ENCODE assay signal across 1 cellular context in the genomic region with DNA sequence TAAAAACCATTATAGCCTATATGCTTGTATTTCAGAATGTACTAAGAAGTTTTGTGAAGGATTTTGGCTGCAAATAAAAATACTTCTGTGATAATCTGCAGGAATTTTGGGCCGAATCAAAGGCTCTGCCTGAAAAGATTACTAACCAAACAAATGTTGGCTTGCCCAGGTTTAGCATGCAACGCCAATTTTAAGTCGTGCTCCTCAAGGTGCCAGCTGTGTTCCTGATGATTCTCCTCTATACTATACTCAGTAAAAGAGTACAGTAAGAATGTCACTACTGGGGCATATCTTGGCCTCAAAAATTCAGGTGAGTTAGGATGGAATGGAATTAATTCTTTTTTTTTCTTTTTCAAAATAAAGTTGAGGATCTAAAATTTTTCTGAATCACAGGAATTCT.
TF ChIP-seq lines count a peak whose summit lies in the region.

No MANE protein-coding gene starts in this region.

TF ChIP-seq in IMR-90, 13 proteins besides CTCF, POLR2A, EP300 and RAD21:
- TF ChIP-seq, protein P1, sequence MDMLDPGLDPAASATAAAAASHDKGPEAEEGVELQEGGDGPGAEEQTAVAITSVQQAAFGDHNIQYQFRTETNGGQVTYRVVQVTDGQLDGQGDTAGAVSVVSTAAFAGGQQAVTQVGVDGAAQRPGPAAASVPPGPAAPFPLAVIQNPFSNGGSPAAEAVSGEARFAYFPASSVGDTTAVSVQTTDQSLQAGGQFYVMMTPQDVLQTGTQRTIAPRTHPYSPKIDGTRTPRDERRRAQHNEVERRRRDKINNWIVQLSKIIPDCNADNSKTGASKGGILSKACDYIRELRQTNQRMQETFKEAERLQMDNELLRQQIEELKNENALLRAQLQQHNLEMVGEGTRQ (IDR thresholded peaks at IDR 0.05; ENCODE audit: low read depth, low read length), result no peak
- no peak for TF ChIP-seq RCOR1 (IDR thresholded peaks at IDR 0.05; ENCODE audit: insufficient replicate concordance, low read length)
- TF ChIP-seq, protein P2, sequence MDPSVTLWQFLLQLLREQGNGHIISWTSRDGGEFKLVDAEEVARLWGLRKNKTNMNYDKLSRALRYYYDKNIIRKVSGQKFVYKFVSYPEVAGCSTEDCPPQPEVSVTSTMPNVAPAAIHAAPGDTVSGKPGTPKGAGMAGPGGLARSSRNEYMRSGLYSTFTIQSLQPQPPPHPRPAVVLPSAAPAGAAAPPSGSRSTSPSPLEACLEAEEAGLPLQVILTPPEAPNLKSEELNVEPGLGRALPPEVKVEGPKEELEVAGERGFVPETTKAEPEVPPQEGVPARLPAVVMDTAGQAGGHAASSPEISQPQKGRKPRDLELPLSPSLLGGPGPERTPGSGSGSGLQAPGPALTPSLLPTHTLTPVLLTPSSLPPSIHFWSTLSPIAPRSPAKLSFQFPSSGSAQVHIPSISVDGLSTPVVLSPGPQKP (IDR thresholded peaks at IDR 0.05; ENCODE audit: borderline replicate concordance, low read depth, low read length), result no peak
- TF ChIP-seq CEBPB (IDR thresholded peaks at IDR 0.05; ENCODE audit: low read depth, low read length), result no peak
- no peak for TF ChIP-seq NFE2L2 (IDR thresholded peaks at IDR 0.05; ENCODE audit: low read depth, low read length)
- TF ChIP-seq MAZ (IDR thresholded peaks at IDR 0.05; ENCODE audit: borderline replicate concordance, low read depth, low read length), result no peak
- TF ChIP-seq SMC3 (IDR thresholded peaks at IDR 0.05; ENCODE audit: low read depth, low read length), result no peak
- no peak for TF ChIP-seq BHLHE40 (IDR thresholded peaks at IDR 0.05; ENCODE audit: low read depth, low read length)
- TF ChIP-seq MXI1 (IDR thresholded peaks at IDR 0.05; ENCODE audit: borderline replicate concordance, low read depth, low read length), result no peak
- TF ChIP-seq RFX5 (IDR thresholded peaks at IDR 0.05; ENCODE audit: low read depth, low read length), result no peak
